ENCODE assay signal across 9 cellular contexts in the genomic region with DNA sequence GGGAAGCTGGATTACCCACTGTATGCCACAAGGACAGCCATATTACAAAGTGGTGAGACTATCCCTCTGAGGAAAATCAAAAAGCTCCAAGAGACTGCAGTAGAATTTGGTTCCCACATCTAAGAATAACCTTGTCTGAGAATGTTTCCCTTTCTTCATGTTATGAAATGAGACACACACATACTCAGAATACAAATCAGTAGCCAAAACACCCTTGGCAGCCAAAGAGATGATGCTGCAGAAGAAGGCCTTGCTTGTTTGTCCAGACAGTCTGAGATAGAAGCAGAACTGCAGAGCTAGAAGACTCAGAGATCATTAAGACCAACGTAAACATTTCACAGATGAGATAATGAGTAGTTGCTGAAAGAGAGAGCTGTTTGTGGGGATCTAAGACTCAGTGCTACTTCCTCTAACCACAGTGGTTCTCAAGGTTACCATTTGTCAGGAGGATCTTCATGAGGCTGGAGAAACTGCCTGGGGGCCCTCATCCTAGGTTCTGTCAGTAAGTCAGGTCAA. TPM values are rescaled to one million over a fixed set of nuclear protein-coding genes. Genes with fewer than 3 reads are reported as not detected.
DNase-seq lines count a peak whose midpoint lies in the region; ATAC-seq, FAIRE-seq and TF ChIP-seq lines count a peak whose summit lies in the region.
"Had no signal": no experiment of that assay in that cellular context is flagged by ENCODE, and none has a peak within 500 bp of the region (broad histone marks: within the 10 kb centered on the region; RNA-seq: fewer than 3 reads in every experiment).

No MANE protein-coding gene starts in this region.

- TF ChIP-seq CTCF in esophagus squamous epithelium (IDR thresholded peaks at IDR 0.05) (no peak), pancreas (IDR thresholded peaks at IDR 0.05) (no peak)

- DNase-seq in G401 (ENCODE audit: low spot score), result peak; percentile 26
- peak; percentile 78 for DNase-seq in NOMO-1 treated with DMSO at 0.1 percent for 48 hours (lab: John Stamatoyannopoulos, UW; ENCODE audit: unreplicated experiment)
- no peak for DNase-seq in esophagus squamous epithelium (lab: John Stamatoyannopoulos, UW)
- no peak for DNase-seq in pancreas
- no peak for DNase-seq in NCI-H1417 treated with DMSO at 0.1 percent for 48 hours (lab: John Stamatoyannopoulos, UW)
- no peak for DNase-seq in activated CD4-positive, alpha-beta T cell treated with anti-CD3 and anti-CD28 coated beads for 1 hour
- DNase-seq in amniotic stem cell (lab: John Stamatoyannopoulos, UW), result no peak

- in situ Hi-C loops in G401 (cut with HindIII; ENCODE audit: low sequenced_read_pairs), result no loop called here

- no peak for TF ChIP-seq POLR2A in esophagus squamous epithelium (IDR thresholded peaks at IDR 0.05)

- no peak for FAIRE-seq in pancreas (lab: Jason Lieb, UNC)

- H3K4me3 ChIP-seq in esophagus squamous epithelium (no peak overlapping the region), pancreas (no peak overlapping the region)
- H3K4me3 ChIP-seq: lung had no signal

- 30 to 38% methylated on average over 1 of the region's 1 CpG for WGBS in esophagus squamous epithelium, 2 donors
- 71 to 78% methylated on average over 1 of the region's 1 CpG for WGBS in pancreas, 2 donors

- H3K27me3 ChIP-seq in esophagus squamous epithelium (no peaks in the 10 kb centered on the region), pancreas (no peaks in the 10 kb centered on the region)

- ATAC-seq in pancreas, result peak in 3 of 4 donors; percentile 12 to 55 (median 18)
- no peak for ATAC-seq in activated CD4-positive, CD25-positive, alpha-beta regulatory T cell treated with anti-CD3 and anti-CD28 coated beads, Interleukin-2, amount 50 U/mL, for 24 hours

- intact Hi-C loops in esophagus squamous epithelium (cut with DNase I), result no loop called here
- intact Hi-C loops in pancreas (cut with DNase I), result no loop called here

- H3K9me3 ChIP-seq in esophagus squamous epithelium, result no peaks in the 10 kb centered on the region
- H3K9me3 ChIP-seq in pancreas, result no peaks in the 10 kb centered on the region

- H3K27ac ChIP-seq in esophagus squamous epithelium (peak overlapping the region in 3 of 4 donors; percentile 13 to 65 (median 51)), pancreas (no peak overlapping the region)

- H3K36me3 ChIP-seq in esophagus squamous epithelium, result peaks cover 0 to 40% (median 0%) of the 10 kb centered on the region in 3 donors
- no peaks in the 10 kb centered on the region for H3K36me3 ChIP-seq in pancreas

- H3K4me1 ChIP-seq in esophagus squamous epithelium (peaks cover 6 to 35% (median 9%) of the 10 kb centered on the region in 3 donors), pancreas (no peaks in the 10 kb centered on the region)

RNA-seq across cellular contexts. Expression of gene RELT, which starts 38.8 kb away (rescaled TPM):
- 6.2 and 6.7 TPM in 2 replicates for total RNA-seq in G401 (2014; rRNA removed; shearing (Covaris generic))
- total RNA-seq in esophagus squamous epithelium, result 1 to 10 TPM; 3.7 to 8.8 (median 5.3) TPM
- total RNA-seq in pancreas, result 1 to 10 TPM in 2 of 6 donors, under 1 TPM in 4; 0.23 to 4.7 (median 0.75) TPM
- polyA plus RNA-seq in pancreas, result under 1 TPM; 0.59 to 0.91 TPM

Comparison
In these comparisons a context has a peak if more than half of its experiments do, and no peak if none do; other contexts are left out.
1. DNase-seq: peak in G401 (single experiment) and NOMO-1 treated with DMSO at 0.1 percent for 48 hours (single experiment); none in esophagus squamous epithelium (single experiment), pancreas (0 of 6), NCI-H1417 treated with DMSO at 0.1 percent for 48 hours (single experiment), activated CD4-positive, alpha-beta T cell treated with anti-CD3 and anti-CD28 coated beads for 1 hour (single experiment) and amniotic stem cell (single experiment).
2. H3K27ac ChIP-seq: peak in esophagus squamous epithelium (3 of 4); none in pancreas (0 of 4).
3. ATAC-seq: peak in pancreas (3 of 4); none in activated CD4-positive, CD25-positive, alpha-beta regulatory T cell treated with anti-CD3 and anti-CD28 coated beads, Interleukin-2, amount 50 U/mL, for 24 hours (0 of 2).